In genomic region chr2:215615067-215615828, GRCh38 we compare ENCODE assay signal across 17 cellular contexts.
"Had no signal": no experiment of that assay in that cellular context is flagged by ENCODE, and none has a peak within 500 bp of the region (broad histone marks: within the 10 kb centered on the region; RNA-seq: fewer than 3 reads in every experiment).

No MANE protein-coding gene starts in this region.

- H3K36me3 Mint-ChIP-seq: activated naive CD4-positive, alpha-beta T cell treated with anti-CD3 and anti-CD28 coated beads, Interleukin-2, amount 50 U/mL, for 72 hours had no signal

- H3K9me3 Mint-ChIP-seq: activated naive CD4-positive, alpha-beta T cell treated with anti-CD3 and anti-CD28 coated beads, Interleukin-2, amount 50 U/mL, for 72 hours had no signal

- H3K4me3 ChIP-seq: adrenal gland, pancreas, sigmoid colon, thyroid gland had no signal

- H3K36me3 ChIP-seq: adrenal gland, pancreas, sigmoid colon, thyroid gland, WERI-Rb-1 had no signal

- H3K27me3 ChIP-seq: adrenal gland, pancreas, sigmoid colon, thyroid gland had no signal

- ATAC-seq: activated naive CD4-positive, alpha-beta T cell treated with anti-CD3 and anti-CD28 coated beads, Interleukin-2, amount 50 U/mL, for 72 hours; pancreas had no signal

- H3K27ac ChIP-seq: adrenal gland, epithelial cell of prostate, pancreas, sigmoid colon, thyroid gland, WERI-Rb-1 had no signal

- DNase-seq: activated CD4-positive, alpha-beta T cell treated with anti-CD3 and anti-CD28 coated beads for 1 hour; activated CD4-positive, alpha-beta T cell treated with anti-CD3 and anti-CD28 coated beads, Interleukin-2, amount 50 U/mL, for 4 hours; activated gamma-delta T cell treated with Interleukin-2 at 50 U/mL for 16 hours; adrenal gland; cerebellar nuclear complex; foreskin melanocyte; glutamatergic neuron; hippocampal formation; sigmoid colon; stimulated activated naive CD4-positive, alpha-beta T cell; SW 1271; T-helper 2 cell; thyroid gland; WERI-Rb-1 had no signal

- H3K9me3 ChIP-seq: adrenal gland, pancreas, sigmoid colon, thyroid gland had no signal

- H3K4me1 ChIP-seq: pancreas, thyroid gland had no signal

- H3K27ac Mint-ChIP-seq: activated naive CD4-positive, alpha-beta T cell treated with anti-CD3 and anti-CD28 coated beads, Interleukin-2, amount 50 U/mL, for 72 hours had no signal
